In genomic region chr5:137754961-137755762, GRCh38 we compare ENCODE assay signal across 1 cellular context.
TF ChIP-seq lines count a peak whose summit lies in the region.

No MANE protein-coding gene starts in this region.

TF ChIP-seq in HepG2, 621 proteins besides CTCF, POLR2A, EP300 and RAD21 (continued from another document and continues in another):
- TF ChIP-seq, protein P1, sequence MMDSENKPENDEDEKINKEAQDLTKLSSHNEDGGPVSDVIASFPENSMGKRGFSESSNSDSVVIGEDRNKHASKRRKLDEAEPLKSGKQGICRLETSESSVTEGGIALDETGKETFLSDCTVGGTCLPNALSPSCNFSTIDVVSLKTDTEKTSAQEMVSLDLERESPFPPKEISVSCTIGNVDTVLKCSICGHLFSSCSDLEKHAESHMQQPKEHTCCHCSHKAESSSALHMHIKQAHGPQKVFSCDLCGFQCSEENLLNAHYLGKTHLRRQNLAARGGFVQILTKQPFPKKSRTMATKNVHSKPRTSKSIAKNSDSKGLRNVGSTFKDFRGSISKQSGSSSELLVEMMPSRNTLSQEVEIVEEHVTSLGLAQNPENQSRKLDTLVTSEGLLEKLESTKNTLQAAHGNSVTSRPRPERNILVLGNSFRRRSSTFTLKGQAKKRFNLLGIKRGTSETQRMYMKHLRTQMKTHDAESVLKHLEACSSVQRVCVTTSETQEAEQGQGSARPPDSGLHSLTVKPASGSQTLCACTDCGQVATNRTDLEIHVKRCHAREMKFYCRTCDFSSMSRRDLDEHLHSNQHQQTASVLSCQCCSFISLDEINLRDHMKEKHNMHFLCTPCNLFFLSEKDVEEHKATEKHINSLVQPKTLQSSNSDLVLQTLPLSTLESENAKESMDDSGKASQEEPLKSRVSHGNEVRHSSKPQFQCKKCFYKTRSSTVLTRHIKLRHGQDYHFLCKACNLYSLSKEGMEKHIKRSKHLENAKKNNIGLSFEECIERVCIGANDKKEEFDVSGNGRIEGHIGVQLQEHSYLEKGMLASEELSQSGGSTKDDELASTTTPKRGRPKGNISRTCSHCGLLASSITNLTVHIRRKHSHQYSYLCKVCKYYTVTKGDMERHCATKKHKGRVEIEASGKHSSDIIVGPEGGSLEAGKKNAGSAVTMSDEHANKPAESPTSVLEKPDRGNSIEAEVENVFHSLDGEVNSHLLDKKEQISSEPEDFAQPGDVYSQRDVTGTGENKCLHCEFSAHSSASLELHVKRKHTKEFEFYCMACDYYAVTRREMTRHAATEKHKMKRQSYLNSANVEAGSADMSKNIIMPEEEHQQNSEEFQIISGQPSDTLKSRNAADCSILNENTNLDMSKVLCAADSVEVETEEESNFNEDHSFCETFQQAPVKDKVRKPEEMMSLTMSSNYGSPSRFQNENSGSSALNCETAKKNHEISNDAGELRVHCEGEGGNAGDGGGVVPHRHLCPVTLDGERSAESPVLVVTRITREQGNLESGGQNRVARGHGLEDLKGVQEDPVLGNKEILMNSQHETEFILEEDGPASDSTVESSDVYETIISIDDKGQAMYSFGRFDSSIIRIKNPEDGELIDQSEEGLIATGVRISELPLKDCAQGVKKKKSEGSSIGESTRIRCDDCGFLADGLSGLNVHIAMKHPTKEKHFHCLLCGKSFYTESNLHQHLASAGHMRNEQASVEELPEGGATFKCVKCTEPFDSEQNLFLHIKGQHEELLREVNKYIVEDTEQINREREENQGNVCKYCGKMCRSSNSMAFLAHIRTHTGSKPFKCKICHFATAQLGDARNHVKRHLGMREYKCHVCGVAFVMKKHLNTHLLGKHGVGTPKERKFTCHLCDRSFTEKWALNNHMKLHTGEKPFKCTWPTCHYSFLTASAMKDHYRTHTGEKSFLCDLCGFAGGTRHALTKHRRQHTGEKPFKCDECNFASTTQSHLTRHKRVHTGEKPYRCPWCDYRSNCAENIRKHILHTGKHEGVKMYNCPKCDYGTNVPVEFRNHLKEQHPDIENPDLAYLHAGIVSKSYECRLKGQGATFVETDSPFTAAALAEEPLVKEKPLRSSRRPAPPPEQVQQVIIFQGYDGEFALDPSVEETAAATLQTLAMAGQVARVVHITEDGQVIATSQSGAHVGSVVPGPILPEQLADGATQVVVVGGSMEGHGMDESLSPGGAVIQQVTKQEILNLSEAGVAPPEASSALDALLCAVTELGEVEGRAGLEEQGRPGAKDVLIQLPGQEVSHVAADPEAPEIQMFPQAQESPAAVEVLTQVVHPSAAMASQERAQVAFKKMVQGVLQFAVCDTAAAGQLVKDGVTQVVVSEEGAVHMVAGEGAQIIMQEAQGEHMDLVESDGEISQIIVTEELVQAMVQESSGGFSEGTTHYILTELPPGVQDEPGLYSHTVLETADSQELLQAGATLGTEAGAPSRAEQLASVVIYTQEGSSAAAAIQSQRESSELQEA (CRISPR knock-in tag; IDR thresholded peaks at IDR 0.05; ENCODE audit: not compliant biosample characterization) = no peak
- TF ChIP-seq, protein P2, sequence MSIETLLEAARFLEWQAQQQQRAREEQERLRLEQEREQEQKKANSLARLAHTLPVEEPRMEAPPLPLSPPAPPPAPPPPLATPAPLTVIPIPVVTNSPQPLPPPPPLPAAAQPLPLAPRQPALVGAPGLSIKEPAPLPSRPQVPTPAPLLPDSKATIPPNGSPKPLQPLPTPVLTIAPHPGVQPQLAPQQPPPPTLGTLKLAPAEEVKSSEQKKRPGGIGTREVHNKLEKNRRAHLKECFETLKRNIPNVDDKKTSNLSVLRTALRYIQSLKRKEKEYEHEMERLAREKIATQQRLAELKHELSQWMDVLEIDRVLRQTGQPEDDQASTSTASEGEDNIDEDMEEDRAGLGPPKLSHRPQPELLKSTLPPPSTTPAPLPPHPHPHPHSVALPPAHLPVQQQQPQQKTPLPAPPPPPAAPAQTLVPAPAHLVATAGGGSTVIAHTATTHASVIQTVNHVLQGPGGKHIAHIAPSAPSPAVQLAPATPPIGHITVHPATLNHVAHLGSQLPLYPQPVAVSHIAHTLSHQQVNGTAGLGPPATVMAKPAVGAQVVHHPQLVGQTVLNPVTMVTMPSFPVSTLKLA (IDR thresholded peaks at IDR 0.05) = no peak
- TF ChIP-seq TMF1 (CRISPR knock-in tag; IDR thresholded peaks at IDR 0.05; ENCODE audit: low read depth) = 0 out of 2 replicates have a peak, but pooled peaks have one; percentile 3
- TF ChIP-seq ZBTB8A (CRISPR knock-in tag; IDR thresholded peaks at IDR 0.05; ENCODE audit: borderline replicate concordance, low read depth) = no peak
- peak; percentile 5; the same call in 1 of the 2 replicates for TF ChIP-seq ZSCAN29 (CRISPR knock-in tag; conservative IDR thresholded peaks at IDR 0.05)
- no peak for TF ChIP-seq PAX8 (CRISPR knock-in tag; IDR thresholded peaks at IDR 0.05; ENCODE audit: borderline replicate concordance)
- peak; percentile 8 for TF ChIP-seq ZSCAN31 (CRISPR knock-in tag; IDR thresholded peaks at IDR 0.05; ENCODE audit: low read depth)
- TF ChIP-seq TGIF2 (CRISPR knock-in tag; IDR thresholded peaks at IDR 0.05) = 0 out of 2 replicates have a peak, but pooled peaks have one; percentile 5
- TF ChIP-seq ZNF275 (CRISPR knock-in tag; IDR thresholded peaks at IDR 0.05; ENCODE audit: borderline replicate concordance) = no peak
- peak; percentile 11; the same call in 1 of the 2 replicates for TF ChIP-seq ZNF562 (CRISPR knock-in tag; IDR thresholded peaks at IDR 0.05; ENCODE audit: borderline replicate concordance)
- TF ChIP-seq REPIN1 (CRISPR knock-in tag; IDR thresholded peaks at IDR 0.05; ENCODE audit: borderline replicate concordance, low read depth) = 0 out of 2 replicates have a peak, but pooled peaks have one; percentile 13
- TF ChIP-seq HOXA5 (CRISPR knock-in tag; IDR thresholded peaks at IDR 0.05) = no peak
- no peak for TF ChIP-seq ZNF747 (CRISPR knock-in tag; IDR thresholded peaks at IDR 0.05; ENCODE audit: borderline replicate concordance)
- 0 out of 2 replicates have a peak, but pooled peaks have one; percentile 9 for TF ChIP-seq ZNF296 (CRISPR knock-in tag; conservative IDR thresholded peaks at IDR 0.05)
- 0 out of 2 replicates have a peak, but pooled peaks have one; percentile 41 for TF ChIP-seq SRY (CRISPR knock-in tag; IDR thresholded peaks at IDR 0.05)
- no peak for TF ChIP-seq RELA (CRISPR knock-in tag; IDR thresholded peaks at IDR 0.05)
- TF ChIP-seq HMGXB4 (CRISPR knock-in tag; IDR thresholded peaks at IDR 0.05; ENCODE audit: borderline replicate concordance in 1 of 2, low read depth in 1 of 2) = no peak
- TF ChIP-seq ZNF569 (CRISPR knock-in tag; IDR thresholded peaks at IDR 0.05; ENCODE audit: borderline replicate concordance) = no peak; the same call in 1 of the 2 replicates
- TF ChIP-seq ZNF577 (CRISPR knock-in tag; IDR thresholded peaks at IDR 0.05; ENCODE audit: borderline replicate concordance, low read depth) = no peak
- no peak for TF ChIP-seq ZNF17 (CRISPR knock-in tag; IDR thresholded peaks at IDR 0.05)
- peak; percentile 4 for TF ChIP-seq ZFX (CRISPR knock-in tag; IDR thresholded peaks at IDR 0.05; ENCODE audit: low read depth)
- TF ChIP-seq ZNF780A (CRISPR knock-in tag; IDR thresholded peaks at IDR 0.05) = 0 out of 2 replicates have a peak, but pooled peaks have one; percentile 64
- TF ChIP-seq, protein P3, sequence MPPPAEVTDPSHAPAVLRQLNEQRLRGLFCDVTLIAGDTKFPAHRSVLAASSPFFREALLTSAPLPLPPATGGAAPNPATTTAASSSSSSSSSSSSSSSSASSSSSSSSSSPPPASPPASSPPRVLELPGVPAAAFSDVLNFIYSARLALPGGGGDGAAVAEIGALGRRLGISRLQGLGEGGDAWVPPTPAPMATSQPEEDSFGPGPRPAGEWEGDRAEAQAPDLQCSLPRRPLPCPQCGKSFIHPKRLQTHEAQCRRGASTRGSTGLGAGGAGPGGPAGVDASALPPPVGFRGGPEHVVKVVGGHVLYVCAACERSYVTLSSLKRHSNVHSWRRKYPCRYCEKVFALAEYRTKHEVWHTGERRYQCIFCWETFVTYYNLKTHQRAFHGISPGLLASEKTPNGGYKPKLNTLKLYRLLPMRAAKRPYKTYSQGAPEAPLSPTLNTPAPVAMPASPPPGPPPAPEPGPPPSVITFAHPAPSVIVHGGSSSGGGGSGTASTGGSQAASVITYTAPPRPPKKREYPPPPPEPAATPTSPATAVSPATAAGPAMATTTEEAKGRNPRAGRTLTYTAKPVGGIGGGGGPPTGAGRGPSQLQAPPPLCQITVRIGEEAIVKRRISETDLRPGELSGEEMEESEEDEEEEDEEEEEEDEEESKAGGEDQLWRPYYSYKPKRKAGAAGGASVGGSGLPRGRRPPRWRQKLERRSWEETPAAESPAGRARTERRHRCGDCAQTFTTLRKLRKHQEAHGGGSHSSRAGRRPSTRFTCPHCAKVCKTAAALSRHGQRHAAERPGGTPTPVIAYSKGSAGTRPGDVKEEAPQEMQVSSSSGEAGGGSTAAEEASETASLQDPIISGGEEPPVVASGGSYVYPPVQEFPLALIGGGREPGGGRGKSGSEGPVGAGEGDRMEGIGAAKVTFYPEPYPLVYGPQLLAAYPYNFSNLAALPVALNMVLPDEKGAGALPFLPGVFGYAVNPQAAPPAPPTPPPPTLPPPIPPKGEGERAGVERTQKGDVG (CRISPR knock-in tag; IDR thresholded peaks at IDR 0.05; ENCODE audit: borderline replicate concordance) = no peak
- TF ChIP-seq ZBTB38 (CRISPR knock-in tag; IDR thresholded peaks at IDR 0.05) = peak; percentile 96
- peak; percentile 39; the same call in 1 of the 2 replicates for TF ChIP-seq E2F1 (CRISPR knock-in tag; IDR thresholded peaks at IDR 0.05)
- TF ChIP-seq, protein P4, sequence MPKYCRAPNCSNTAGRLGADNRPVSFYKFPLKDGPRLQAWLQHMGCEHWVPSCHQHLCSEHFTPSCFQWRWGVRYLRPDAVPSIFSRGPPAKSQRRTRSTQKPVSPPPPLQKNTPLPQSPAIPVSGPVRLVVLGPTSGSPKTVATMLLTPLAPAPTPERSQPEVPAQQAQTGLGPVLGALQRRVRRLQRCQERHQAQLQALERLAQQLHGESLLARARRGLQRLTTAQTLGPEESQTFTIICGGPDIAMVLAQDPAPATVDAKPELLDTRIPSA (CRISPR knock-in tag; IDR thresholded peaks at IDR 0.05; ENCODE audit: borderline replicate concordance) = 0 out of 2 replicates have a peak, but pooled peaks have one; percentile 9
- peak; percentile 15; the same call in 1 of the 2 replicates for TF ChIP-seq YEATS2 (CRISPR knock-in tag; IDR thresholded peaks at IDR 0.05; ENCODE audit: borderline replicate concordance)
- TF ChIP-seq, protein P5, sequence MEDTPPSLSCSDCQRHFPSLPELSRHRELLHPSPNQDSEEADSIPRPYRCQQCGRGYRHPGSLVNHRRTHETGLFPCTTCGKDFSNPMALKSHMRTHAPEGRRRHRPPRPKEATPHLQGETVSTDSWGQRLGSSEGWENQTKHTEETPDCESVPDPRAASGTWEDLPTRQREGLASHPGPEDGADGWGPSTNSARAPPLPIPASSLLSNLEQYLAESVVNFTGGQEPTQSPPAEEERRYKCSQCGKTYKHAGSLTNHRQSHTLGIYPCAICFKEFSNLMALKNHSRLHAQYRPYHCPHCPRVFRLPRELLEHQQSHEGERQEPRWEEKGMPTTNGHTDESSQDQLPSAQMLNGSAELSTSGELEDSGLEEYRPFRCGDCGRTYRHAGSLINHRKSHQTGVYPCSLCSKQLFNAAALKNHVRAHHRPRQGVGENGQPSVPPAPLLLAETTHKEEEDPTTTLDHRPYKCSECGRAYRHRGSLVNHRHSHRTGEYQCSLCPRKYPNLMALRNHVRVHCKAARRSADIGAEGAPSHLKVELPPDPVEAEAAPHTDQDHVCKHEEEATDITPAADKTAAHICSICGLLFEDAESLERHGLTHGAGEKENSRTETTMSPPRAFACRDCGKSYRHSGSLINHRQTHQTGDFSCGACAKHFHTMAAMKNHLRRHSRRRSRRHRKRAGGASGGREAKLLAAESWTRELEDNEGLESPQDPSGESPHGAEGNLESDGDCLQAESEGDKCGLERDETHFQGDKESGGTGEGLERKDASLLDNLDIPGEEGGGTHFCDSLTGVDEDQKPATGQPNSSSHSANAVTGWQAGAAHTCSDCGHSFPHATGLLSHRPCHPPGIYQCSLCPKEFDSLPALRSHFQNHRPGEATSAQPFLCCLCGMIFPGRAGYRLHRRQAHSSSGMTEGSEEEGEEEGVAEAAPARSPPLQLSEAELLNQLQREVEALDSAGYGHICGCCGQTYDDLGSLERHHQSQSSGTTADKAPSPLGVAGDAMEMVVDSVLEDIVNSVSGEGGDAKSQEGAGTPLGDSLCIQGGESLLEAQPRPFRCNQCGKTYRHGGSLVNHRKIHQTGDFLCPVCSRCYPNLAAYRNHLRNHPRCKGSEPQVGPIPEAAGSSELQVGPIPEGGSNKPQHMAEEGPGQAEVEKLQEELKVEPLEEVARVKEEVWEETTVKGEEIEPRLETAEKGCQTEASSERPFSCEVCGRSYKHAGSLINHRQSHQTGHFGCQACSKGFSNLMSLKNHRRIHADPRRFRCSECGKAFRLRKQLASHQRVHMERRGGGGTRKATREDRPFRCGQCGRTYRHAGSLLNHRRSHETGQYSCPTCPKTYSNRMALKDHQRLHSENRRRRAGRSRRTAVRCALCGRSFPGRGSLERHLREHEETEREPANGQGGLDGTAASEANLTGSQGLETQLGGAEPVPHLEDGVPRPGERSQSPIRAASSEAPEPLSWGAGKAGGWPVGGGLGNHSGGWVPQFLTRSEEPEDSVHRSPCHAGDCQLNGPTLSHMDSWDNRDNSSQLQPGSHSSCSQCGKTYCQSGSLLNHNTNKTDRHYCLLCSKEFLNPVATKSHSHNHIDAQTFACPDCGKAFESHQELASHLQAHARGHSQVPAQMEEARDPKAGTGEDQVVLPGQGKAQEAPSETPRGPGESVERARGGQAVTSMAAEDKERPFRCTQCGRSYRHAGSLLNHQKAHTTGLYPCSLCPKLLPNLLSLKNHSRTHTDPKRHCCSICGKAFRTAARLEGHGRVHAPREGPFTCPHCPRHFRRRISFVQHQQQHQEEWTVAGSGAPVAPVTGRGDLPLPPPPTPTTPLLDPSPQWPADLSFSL (CRISPR knock-in tag; IDR thresholded peaks at IDR 0.05) = 0 out of 2 replicates have a peak, but pooled peaks have one; percentile 23
